In the genomic region with DNA sequence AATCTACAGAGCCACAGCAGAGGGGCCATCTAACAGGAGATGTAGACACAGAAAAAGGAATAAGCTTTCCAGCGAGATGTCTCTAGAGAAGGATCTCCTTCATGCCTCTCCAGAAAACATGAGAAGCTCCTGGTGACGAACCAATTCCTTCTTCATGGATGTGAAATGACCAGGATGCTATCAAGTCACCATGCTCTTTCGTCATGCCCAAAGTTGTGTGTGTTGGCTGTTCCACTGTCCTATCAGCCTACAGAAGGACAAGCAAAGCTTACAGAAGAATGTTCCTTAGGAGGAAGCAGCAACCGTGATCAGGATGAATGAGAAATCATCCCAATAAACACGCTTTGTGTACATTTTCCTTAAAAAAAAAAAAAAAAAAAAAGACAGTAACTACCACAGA, we compare ENCODE assay signal across 32 cellular contexts.
"Had no signal": no experiment of that assay in that cellular context is flagged by ENCODE, and none has a peak within 500 bp of the region (broad histone marks: within the 10 kb centered on the region; RNA-seq: fewer than 3 reads in every experiment).

No MANE protein-coding gene starts in this region.

- H3K27me3 ChIP-seq: colonic mucosa, esophagus squamous epithelium, gastrocnemius medialis, ovary, sigmoid colon, spleen, tibial nerve, upper lobe of left lung had no signal

- H3K27ac Mint-ChIP-seq: dendritic cell treated with granulocyte-macrophage colony-stimulating factor and Interleukin-4, amounts not matched to agents 40 ng/mL and 50 ng/mL, for 4 days; memory B cell; mesothelial cell of epicardium; naive B cell; stimulated activated naive B cell treated with anti-CD40 and anti-IgM and Interleukin-4, amounts not matched to agents 10 μg/mL and 1 μg/mL and 100 μg/mL, for 72 hours; stimulated activated naive CD8-positive, alpha-beta T cell treated with anti-CD3 and anti-CD28 coated beads, Interleukin-15, Interleukin-2, amounts not matched to agents 100 ng/mL and 50 ng/mL, for 24 hours had no signal

- H3K4me3 Mint-ChIP-seq: dendritic cell treated with granulocyte-macrophage colony-stimulating factor and Interleukin-4, amounts not matched to agents 40 ng/mL and 50 ng/mL, for 4 days; memory B cell; mesothelial cell of epicardium; naive B cell; nephron; stimulated activated naive B cell treated with anti-CD40 and anti-IgM and Interleukin-4, amounts not matched to agents 10 μg/mL and 1 μg/mL and 100 μg/mL, for 72 hours; stimulated activated naive CD8-positive, alpha-beta T cell treated with anti-CD3 and anti-CD28 coated beads, Interleukin-15, Interleukin-2, amounts not matched to agents 100 ng/mL and 50 ng/mL, for 24 hours had no signal

- H3K4me3 ChIP-seq: colonic mucosa, esophagus squamous epithelium, gastrocnemius medialis, lung, mucosa of descending colon, ovary, psoas muscle, sigmoid colon, skin epidermis, spleen, thoracic aorta, tibial nerve, upper lobe of left lung had no signal

- FAIRE-seq: endometrium, keratinocyte, urothelium cell line had no signal

- H3K27ac ChIP-seq: colonic mucosa, esophagus squamous epithelium, gastrocnemius medialis, ovary, psoas muscle, sigmoid colon, skin epidermis, spleen, thoracic aorta, tibial nerve, upper lobe of left lung had no signal

- H3K9me3 Mint-ChIP-seq: dendritic cell treated with granulocyte-macrophage colony-stimulating factor and Interleukin-4, amounts not matched to agents 40 ng/mL and 50 ng/mL, for 4 days; memory B cell; mesothelial cell of epicardium; naive B cell; nephron; stimulated activated naive B cell treated with anti-CD40 and anti-IgM and Interleukin-4, amounts not matched to agents 10 μg/mL and 1 μg/mL and 100 μg/mL, for 72 hours; stimulated activated naive CD8-positive, alpha-beta T cell treated with anti-CD3 and anti-CD28 coated beads, Interleukin-15, Interleukin-2, amounts not matched to agents 100 ng/mL and 50 ng/mL, for 24 hours had no signal

- H3K27me3 Mint-ChIP-seq: dendritic cell treated with granulocyte-macrophage colony-stimulating factor and Interleukin-4, amounts not matched to agents 40 ng/mL and 50 ng/mL, for 4 days; stimulated activated naive CD8-positive, alpha-beta T cell treated with anti-CD3 and anti-CD28 coated beads, Interleukin-15, Interleukin-2, amounts not matched to agents 100 ng/mL and 50 ng/mL, for 24 hours had no signal

- H3K4me1 ChIP-seq: colonic mucosa, gastrocnemius medialis, psoas muscle had no signal

- H3K9me3 ChIP-seq: colonic mucosa, esophagus squamous epithelium, gastrocnemius medialis, mucosa of descending colon, ovary, psoas muscle, sigmoid colon, spleen, thoracic aorta, tibial nerve, upper lobe of left lung had no signal

- ATAC-seq: gastrocnemius medialis; left lobe of liver; mucosa of descending colon; psoas muscle; right cardiac atrium; stimulated activated naive B cell treated with anti-CD40 and anti-IgM and Interleukin-4, amounts not matched to agents 10 μg/mL and 1 μg/mL and 100 μg/mL, for 72 hours had no signal

- H3K36me3 ChIP-seq: colonic mucosa, gastrocnemius medialis, ovary, spleen had no signal

- DNase-seq: colonic mucosa; effector memory CD4-positive, alpha-beta T cell; erythroblast; esophagus squamous epithelium; foreskin fibroblast; gastrocnemius medialis; mucosa of descending colon; naive B cell; nucleus accumbens; ovary; posterior cingulate gyrus; psoas muscle; right cardiac atrium; sigmoid colon; spleen; stimulated activated CD4-positive, alpha-beta T cell treated with anti-CD3 and anti-CD28 coated beads, Interleukin-15, amount 100 ng/mL, for 24 hours; stimulated activated CD4-positive, alpha-beta T cell treated with anti-CD3 and anti-CD28 coated beads, Interleukin-2, amount 100 ng/mL, for 48 hours; stimulated activated naive B cell treated with anti-CD40 and anti-IgM and Interleukin-4, amounts not matched to agents 10 μg/mL and 1 μg/mL and 100 μg/mL, for 72 hours; upper lobe of left lung had no signal

- H3K36me3 Mint-ChIP-seq: memory B cell; naive B cell; stimulated activated naive B cell treated with anti-CD40 and anti-IgM and Interleukin-4, amounts not matched to agents 10 μg/mL and 1 μg/mL and 100 μg/mL, for 72 hours had no signal

- H3K4me1 Mint-ChIP-seq: memory B cell; naive B cell; stimulated activated naive B cell treated with anti-CD40 and anti-IgM and Interleukin-4, amounts not matched to agents 10 μg/mL and 1 μg/mL and 100 μg/mL, for 72 hours had no signal
